Comparison of ENCODE assay signal across 8 cellular contexts in the genomic region with DNA sequence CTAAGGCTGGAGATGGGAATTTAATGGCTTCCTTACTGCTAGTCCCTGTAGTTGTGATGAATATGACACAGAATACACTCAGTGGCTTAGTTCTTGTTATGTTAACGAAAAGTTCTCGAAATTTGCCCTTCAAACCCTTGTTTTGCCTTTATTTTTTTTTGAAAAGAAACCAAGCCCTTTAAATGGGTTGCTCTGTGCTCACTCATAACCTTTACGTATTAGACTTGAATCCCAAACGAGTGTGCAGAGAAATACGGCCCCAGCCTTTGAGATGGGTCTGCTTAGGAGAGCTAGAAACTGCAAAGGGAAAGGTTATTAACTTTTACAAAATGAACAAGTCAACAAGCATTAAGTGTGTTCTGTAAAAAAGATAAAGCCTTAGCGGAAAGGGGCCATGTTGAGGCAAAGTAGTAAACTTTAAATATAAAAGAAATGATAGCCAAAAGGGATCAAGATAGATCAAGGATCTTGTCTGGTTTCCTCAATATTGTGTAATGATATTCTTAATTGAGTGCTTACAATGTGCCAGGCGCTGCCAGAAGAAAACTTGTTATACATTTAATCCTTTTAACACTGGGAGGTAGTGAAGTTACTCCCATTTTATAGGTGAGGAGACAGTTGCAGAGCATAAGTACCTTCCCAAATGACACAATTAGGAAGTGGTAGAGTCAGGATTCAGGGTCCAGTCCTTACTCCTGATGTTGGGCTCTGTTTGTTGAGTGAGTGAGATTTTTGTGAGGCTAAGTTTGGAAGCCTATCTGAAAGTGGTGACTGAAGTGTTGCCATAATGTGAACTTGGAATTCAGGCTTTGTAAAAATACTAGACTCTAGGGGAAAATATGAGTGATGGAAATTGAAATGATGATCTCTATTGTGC. TPM values are rescaled to one million over a fixed set of nuclear protein-coding genes. Genes with fewer than 3 reads are reported as not detected.
A peak's percentile ranks its signal among the peaks of the same experiment; 100 is the strongest.
DNase-seq lines count a peak whose midpoint lies in the region; ATAC-seq and TF ChIP-seq lines count a peak whose summit lies in the region.

No MANE protein-coding gene starts in this region.

- H3K9me3 ChIP-seq in OCI-LY3 (ENCODE audit: insufficient read depth, low read length) = no peaks in the 10 kb centered on the region
- no peaks in the 10 kb centered on the region for H3K9me3 ChIP-seq in effector memory CD4-positive, alpha-beta T cell (ENCODE audit: control insufficient read depth, low read length)

- no peaks in the 10 kb centered on the region for H3K27me3 Mint-ChIP-seq in nephron (ENCODE audit: low read depth)

- H3K4me3 ChIP-seq in OCI-LY3 (ENCODE audit: low read length) = peak overlapping the region; percentile 96
- H3K4me3 ChIP-seq in effector memory CD4-positive, alpha-beta T cell (ENCODE audit: insufficient read depth, low read depth, low read length, poor library complexity, severe bottlenecking) = peak overlapping the region; percentile 81

- DNase-seq in DMS153 treated with DMSO at 0.1 percent for 48 hours (lab: John Stamatoyannopoulos, UW; ENCODE audit: unreplicated experiment) = peak; percentile 53
- DNase-seq in DMS153 (lab: John Stamatoyannopoulos, UW) = no peak
- no peak for DNase-seq in effector memory CD4-positive, alpha-beta T cell

- ATAC-seq in esophagus mucosa (no peak), HG03460 (IDR thresholded peaks at IDR 0.05; ENCODE audit: unreplicated experiment) (no peak), HG02870 (IDR thresholded peaks at IDR 0.05; ENCODE audit: unreplicated experiment) (no peak)

- H3K9ac ChIP-seq in OCI-LY3 (ENCODE audit: low read length) = peak overlapping the region; percentile 96

- H3K36me3 Mint-ChIP-seq in nephron (ENCODE audit: low read depth) = peaks cover 6% of the 10 kb centered on the region

- peaks cover 4% of the 10 kb centered on the region for H3K36me3 ChIP-seq in OCI-LY3 (replicated peaks; ENCODE audit: low read depth, low read length)
- no peaks in the 10 kb centered on the region for H3K36me3 ChIP-seq in effector memory CD4-positive, alpha-beta T cell (ENCODE audit: control insufficient read depth, insufficient read depth, low read length)

- peak overlapping the region; percentile 89 for H3K4me2 ChIP-seq in OCI-LY3 (ENCODE audit: low read length)

- peaks cover 27% of the 10 kb centered on the region for H4K20me1 ChIP-seq in OCI-LY3 (ENCODE audit: insufficient read depth, low read length)

- H3K27ac Mint-ChIP-seq in nephron = peak overlapping the region; percentile 96 to 99 (median 98)

- H3K79me2 ChIP-seq in OCI-LY3 (ENCODE audit: low read length) = peaks cover 57% of the 10 kb centered on the region

- no peaks in the 10 kb centered on the region for H3K9me3 Mint-ChIP-seq in nephron

- no peak overlapping the region; the same call in 1 of the 2 replicates for H3K27ac ChIP-seq in OCI-LY3 (ENCODE audit: low read length)
- peak overlapping the region; percentile 87 for H3K27ac ChIP-seq in effector memory CD4-positive, alpha-beta T cell (ENCODE audit: insufficient read depth, low read length, poor library complexity, severe bottlenecking)

- no peaks in the 10 kb centered on the region for H3K27me3 ChIP-seq in OCI-LY3 (ENCODE audit: low read depth, low read length)
- no peaks in the 10 kb centered on the region for H3K27me3 ChIP-seq in effector memory CD4-positive, alpha-beta T cell (replicated peaks; ENCODE audit: control insufficient read depth, insufficient read depth, low read length, poor library complexity, severe bottlenecking)

- H2AFZ ChIP-seq in OCI-LY3 (ENCODE audit: low read depth, low read length) = no peak overlapping the region

- peaks cover 44% of the 10 kb centered on the region for H3K4me1 Mint-ChIP-seq in nephron

- TF ChIP-seq CTCF in OCI-LY3 (IDR thresholded peaks at IDR 0.05; ENCODE audit: low read depth, low read length) (no peak), nephron (IDR thresholded peaks at IDR 0.05; ENCODE audit: unreplicated experiment in 3 of 3) (no peak)

- peaks cover 29% of the 10 kb centered on the region for H3K4me1 ChIP-seq in OCI-LY3 (ENCODE audit: low read length)
- peaks cover 14% of the 10 kb centered on the region for H3K4me1 ChIP-seq in effector memory CD4-positive, alpha-beta T cell (ENCODE audit: control insufficient read depth, insufficient read depth, low read length, poor library complexity, severe bottlenecking)

- H3K4me3 Mint-ChIP-seq in nephron = peak overlapping the region; percentile 98 to 100 (median 100)

RNA-seq across cellular contexts. Expression of a gene that starts 1.9 kb away (rescaled TPM):
- total RNA-seq in esophagus mucosa = 21.6 TPM
